ENCODE assay signal across 12 cellular contexts in genomic region chr13:109836629-109837607, GRCh38. TPM values are rescaled to one million over a fixed set of nuclear protein-coding genes. Genes with fewer than 3 reads are reported as not detected.
DNase-seq lines count a peak whose midpoint lies in the region; ATAC-seq, FAIRE-seq and TF ChIP-seq lines count a peak whose summit lies in the region.
"Had no signal": no experiment of that assay in that cellular context is flagged by ENCODE, and none has a peak within 500 bp of the region (broad histone marks: within the 10 kb centered on the region; RNA-seq: fewer than 3 reads in every experiment).

No MANE protein-coding gene starts in this region.

- H2AK5ac ChIP-seq in IMR-90 (ENCODE audit: low read depth, low read length): peak overlapping the region; percentile 20; the same call in 1 of the 2 replicates

- dilution Hi-C loops in IMR-90 (cut with HindIII; ENCODE audit: low sequenced_read_pairs, unreplicated experiment): no loop called here

- intact Hi-C loops in IMR-90 (cut with micrococcal nuclease): no loop called here

- peaks cover 13% of the 10 kb centered on the region for H3K4me1 Mint-ChIP-seq in osteocyte (ENCODE audit: unreplicated experiment)
- H3K4me1 Mint-ChIP-seq in activated CD4-positive, alpha-beta T cell treated with anti-CD3 and anti-CD28 coated beads, Interleukin-2, amount 10 ng/mL, durations not matched to agents 7 days and 5 days: peaks cover 7% of the 10 kb centered on the region
- H3K4me1 Mint-ChIP-seq in stimulated activated naive CD8-positive, alpha-beta T cell treated with anti-CD3 and anti-CD28 coated beads, Interleukin-15, amount 100 ng/mL, for 72 hours: peaks cover 11% of the 10 kb centered on the region
- H3K4me1 Mint-ChIP-seq: B cell had no signal

- no peak overlapping the region for H2BK20ac ChIP-seq in IMR-90 (ENCODE audit: low read depth, low read length)

- no peak overlapping the region for H2BK120ac ChIP-seq in IMR-90 (ENCODE audit: low read depth, low read length)

- ATAC-seq in GM21825 (IDR thresholded peaks at IDR 0.05; ENCODE audit: unreplicated experiment) (peak; percentile 62), IMR-90 (ENCODE audit: low read depth) (no peak), left lobe of liver (peak; percentile 99)
- ATAC-seq in stimulated activated naive CD8-positive, alpha-beta T cell treated with anti-CD3 and anti-CD28 coated beads, Interleukin-15, amount 100 ng/mL, for 72 hours: no peak

- no peak overlapping the region for H2BK15ac ChIP-seq in IMR-90 (ENCODE audit: low read depth, low read length)

- H3K4me2 ChIP-seq in IMR-90 (ENCODE audit: low read depth, low read length): no peak overlapping the region

- no peak overlapping the region for H4K8ac ChIP-seq in IMR-90 (ENCODE audit: low read depth in 2 of 2, low read length in 2 of 2)

- H4K20me1 ChIP-seq in IMR-90 (ENCODE audit: insufficient read depth, low read length): no peaks in the 10 kb centered on the region

- in situ Hi-C loops in IMR-90 (cut with MboI; ENCODE audit: low sequenced_read_pairs): no loop called here

- no peak for TF ChIP-seq CTCF in IMR-90 (conservative IDR thresholded peaks at IDR 0.05; ENCODE audit: low read depth, low read length)
- no peak for TF ChIP-seq CTCF in osteocyte (IDR thresholded peaks at IDR 0.05)

- 57% methylated on average over 1 of the region's 12 CpGs; no CpG with 5 or more reads in 1 of the 2 experiments for WGBS in IMR-90 (ENCODE audit: extremely low coverage in 2 of 2, insufficient read length in 1 of 2), 2 experiments

- H3K4me1 ChIP-seq in IMR-90 (ENCODE audit: control insufficient read depth, insufficient read depth, low read length): peaks cover 6% of the 10 kb centered on the region

- H2AK9ac ChIP-seq in IMR-90 (replicated peaks; ENCODE audit: low read depth, low read length, poor library complexity): no peak overlapping the region

- no peak overlapping the region for H4K91ac ChIP-seq in IMR-90 (ENCODE audit: insufficient read depth, low read depth, low read length)

- no peak overlapping the region for H3K23ac ChIP-seq in IMR-90 (ENCODE audit: low read depth, low read length)

- TF ChIP-seq POLR2A in IMR-90 (IDR thresholded peaks at IDR 0.05; ENCODE audit: low read depth, low read length): no peak

- no peaks in the 10 kb centered on the region for H3K36me3 Mint-ChIP-seq in osteocyte (ENCODE audit: unreplicated experiment)
- H3K36me3 Mint-ChIP-seq in activated CD4-positive, alpha-beta T cell treated with anti-CD3 and anti-CD28 coated beads, Interleukin-2, amount 10 ng/mL, durations not matched to agents 7 days and 5 days (ENCODE audit: low read depth): no peaks in the 10 kb centered on the region

- H3K56ac ChIP-seq in IMR-90 (ENCODE audit: extremely low read depth, insufficient read depth, low read length): no peak overlapping the region

- H3K9ac ChIP-seq in IMR-90 (ENCODE audit: low read depth, low read length): no peak overlapping the region

- H3K18ac ChIP-seq in IMR-90 (ENCODE audit: low read depth, low read length): no peak overlapping the region

- no peaks in the 10 kb centered on the region for H3K27me3 Mint-ChIP-seq in osteocyte (ENCODE audit: unreplicated experiment)
- H3K27me3 Mint-ChIP-seq in activated CD4-positive, alpha-beta T cell treated with anti-CD3 and anti-CD28 coated beads, Interleukin-2, amount 10 ng/mL, durations not matched to agents 7 days and 5 days: peaks cover 11% of the 10 kb centered on the region
- peaks cover 59% of the 10 kb centered on the region for H3K27me3 Mint-ChIP-seq in stimulated activated naive CD8-positive, alpha-beta T cell treated with anti-CD3 and anti-CD28 coated beads, Interleukin-15, amount 100 ng/mL, for 72 hours

- peaks cover 4% of the 10 kb centered on the region; the same call in 1 of the 2 replicates for H3K27me3 ChIP-seq in IMR-90 (ENCODE audit: control insufficient read depth, insufficient read depth, low read length)

- TF ChIP-seq RAD21 in IMR-90 (IDR thresholded peaks at IDR 0.05; ENCODE audit: low read length): no peak

- peaks cover 16% of the 10 kb centered on the region for H3K9me1 ChIP-seq in IMR-90 (ENCODE audit: insufficient read depth, low read length)

- CTCF ChIA-PET in IMR-90 (lab: Yijun Ruan, JAX): no interaction called here
- CTCF ChIA-PET in activated CD4-positive, alpha-beta T cell treated with anti-CD3 and anti-CD28 coated beads, Interleukin-2, amount 10 ng/mL, durations not matched to agents 7 days and 5 days (lab: Charles Lee): no interaction called here

- no peak overlapping the region for H3K4ac ChIP-seq in IMR-90 (ENCODE audit: low read depth, low read length)

- no peaks in the 10 kb centered on the region for H3K9me3 ChIP-seq in IMR-90 (ENCODE audit: control insufficient read depth, insufficient read depth, low read length)

- POLR2A ChIA-PET in IMR-90 (lab: Charles Lee; ENCODE audit: unreplicated experiment): no interaction called here
- POLR2A ChIA-PET in activated CD4-positive, alpha-beta T cell treated with anti-CD3 and anti-CD28 coated beads, Interleukin-2, amount 10 ng/mL, durations not matched to agents 7 days and 5 days (lab: Charles Lee): no interaction called here

- H3K27ac Mint-ChIP-seq in osteocyte (ENCODE audit: unreplicated experiment): no peak overlapping the region
- no peak overlapping the region for H3K27ac Mint-ChIP-seq in activated CD4-positive, alpha-beta T cell treated with anti-CD3 and anti-CD28 coated beads, Interleukin-2, amount 10 ng/mL, durations not matched to agents 7 days and 5 days
- no peak overlapping the region for H3K27ac Mint-ChIP-seq in stimulated activated naive CD8-positive, alpha-beta T cell treated with anti-CD3 and anti-CD28 coated beads, Interleukin-15, amount 100 ng/mL, for 72 hours
- H3K27ac Mint-ChIP-seq: B cell had no signal

- H3K4me3 Mint-ChIP-seq in osteocyte (ENCODE audit: unreplicated experiment): no peak overlapping the region
- no peak overlapping the region for H3K4me3 Mint-ChIP-seq in activated CD4-positive, alpha-beta T cell treated with anti-CD3 and anti-CD28 coated beads, Interleukin-2, amount 10 ng/mL, durations not matched to agents 7 days and 5 days
- no peak overlapping the region for H3K4me3 Mint-ChIP-seq in stimulated activated naive CD8-positive, alpha-beta T cell treated with anti-CD3 and anti-CD28 coated beads, Interleukin-15, amount 100 ng/mL, for 72 hours
- H3K4me3 Mint-ChIP-seq: B cell had no signal

- no peak overlapping the region for H3K4me3 ChIP-seq in IMR-90 (ENCODE audit: insufficient read depth, low read depth, low read length)

- no peak overlapping the region for H3K27ac ChIP-seq in IMR-90 (ENCODE audit: insufficient read depth, low read length)

- no peak overlapping the region for H3K14ac ChIP-seq in IMR-90 (replicated peaks; ENCODE audit: low read depth, low read length)

- H2AFZ ChIP-seq in IMR-90 (replicated peaks; ENCODE audit: low read length, poor library complexity): no peak overlapping the region

- BruUV-seq in IMR-90 (replicated peaks; lab: Mats Ljungman, UMichigan): no TSS peak

- no peak overlapping the region for H4K5ac ChIP-seq in IMR-90 (ENCODE audit: low read depth, low read length)

- H3K36me3 ChIP-seq in IMR-90 (ENCODE audit: control insufficient read depth, insufficient read depth, low read length): no peaks in the 10 kb centered on the region

- no peak for DNase-seq in GM18507 (ENCODE audit: extremely low spot score, insufficient read length, low read depth)
- no peak for DNase-seq in IMR-90
- peak; percentile 70 for DNase-seq in left lobe of liver (ENCODE audit: low spot score)
- DNase-seq in osteocyte (ENCODE audit: extremely low spot score, unreplicated experiment): no peak
- DNase-seq in activated CD4-positive, alpha-beta T cell treated with anti-CD3 and anti-CD28 coated beads, Interleukin-2, amount 10 ng/mL, durations not matched to agents 7 days and 5 days: no peak
- no peak for DNase-seq in stimulated activated naive CD8-positive, alpha-beta T cell treated with anti-CD3 and anti-CD28 coated beads, Interleukin-15, amount 100 ng/mL, for 72 hours
- DNase-seq in nucleus accumbens (lab: John Stamatoyannopoulos, UW): no peak
- DNase-seq: amniotic stem cell, NCI-H1092 treated with DMSO at 0.1 percent for 48 hours had no signal

- no peak overlapping the region for H2BK5ac ChIP-seq in IMR-90 (ENCODE audit: low read depth, low read length, poor library complexity, severe bottlenecking)

- H3K79me1 ChIP-seq in IMR-90 (ENCODE audit: low read depth in 1 of 2, low read length in 2 of 2): no peaks in the 10 kb centered on the region

- FAIRE-seq in GM18507 (lab: Jason Lieb, UNC): peak; percentile 78
- FAIRE-seq: keratinocyte had no signal

- peaks cover 2% of the 10 kb centered on the region for H3K9me3 Mint-ChIP-seq in osteocyte (ENCODE audit: unreplicated experiment)
- H3K9me3 Mint-ChIP-seq in activated CD4-positive, alpha-beta T cell treated with anti-CD3 and anti-CD28 coated beads, Interleukin-2, amount 10 ng/mL, durations not matched to agents 7 days and 5 days: no peaks in the 10 kb centered on the region
- H3K9me3 Mint-ChIP-seq in stimulated activated naive CD8-positive, alpha-beta T cell treated with anti-CD3 and anti-CD28 coated beads, Interleukin-15, amount 100 ng/mL, for 72 hours: no peaks in the 10 kb centered on the region

TF ChIP-seq in IMR-90, 13 proteins besides CTCF, POLR2A, EP300 and RAD21 (continues in another document):
- no peak for TF ChIP-seq CHD1 (IDR thresholded peaks at IDR 0.05; ENCODE audit: low read depth, low read length)
- no peak for TF ChIP-seq SMC3 (IDR thresholded peaks at IDR 0.05; ENCODE audit: low read depth, low read length)
- no peak for TF ChIP-seq FOS (IDR thresholded peaks at IDR 0.05; ENCODE audit: low read depth, low read length)
- no peak for TF ChIP-seq RFX5 (IDR thresholded peaks at IDR 0.05; ENCODE audit: low read depth, low read length)
- TF ChIP-seq RCOR1 (IDR thresholded peaks at IDR 0.05; ENCODE audit: insufficient replicate concordance, low read length): no peak
- no peak for TF ChIP-seq MXI1 (IDR thresholded peaks at IDR 0.05; ENCODE audit: borderline replicate concordance, low read depth, low read length)
- no peak for TF ChIP-seq NFE2L2 (IDR thresholded peaks at IDR 0.05; ENCODE audit: low read depth, low read length)

RNA-seq across cellular contexts. Expression of gene IRS2, which starts 50.5 kb away (rescaled TPM):
- total RNA-seq in IMR-90 (2012; rRNA removed) (0.36 and 0.83 TPM in 2 replicates), left lobe of liver (13.1 TPM), osteocyte (49.1 and 52.3 TPM in 2 replicates)
- polyA plus RNA-seq in IMR-90 (2012; rRNA removed): 1.4 and 1.9 TPM in 2 replicates
- polyA plus RNA-seq in IMR-90 (2012; cell fraction: cytosol; rRNA removed): 1.3 and 3.3 TPM in 2 replicates
- 2.3 and 3.6 TPM in 2 replicates for polyA plus RNA-seq in IMR-90 (2012; cell fraction: nucleus; rRNA removed; ENCODE audit: low replicate concordance)
- total RNA-seq in activated CD4-positive, alpha-beta T cell treated with anti-CD3 and anti-CD28 coated beads, Interleukin-2, amount 10 ng/mL, durations not matched to agents 7 days and 5 days: 1 to 10 TPM; 3.4 to 4.2 TPM

Comparison
In these comparisons a context has a peak if more than half of its experiments do, and no peak if none do; other contexts are left out.
1. ATAC-seq: peak in GM21825 (single experiment) and left lobe of liver (single experiment); none in IMR-90 (single experiment) and stimulated activated naive CD8-positive, alpha-beta T cell treated with anti-CD3 and anti-CD28 coated beads, Interleukin-15, amount 100 ng/mL, for 72 hours (single experiment).